ENCODE assay signal across 19 cellular contexts in the genomic region with DNA sequence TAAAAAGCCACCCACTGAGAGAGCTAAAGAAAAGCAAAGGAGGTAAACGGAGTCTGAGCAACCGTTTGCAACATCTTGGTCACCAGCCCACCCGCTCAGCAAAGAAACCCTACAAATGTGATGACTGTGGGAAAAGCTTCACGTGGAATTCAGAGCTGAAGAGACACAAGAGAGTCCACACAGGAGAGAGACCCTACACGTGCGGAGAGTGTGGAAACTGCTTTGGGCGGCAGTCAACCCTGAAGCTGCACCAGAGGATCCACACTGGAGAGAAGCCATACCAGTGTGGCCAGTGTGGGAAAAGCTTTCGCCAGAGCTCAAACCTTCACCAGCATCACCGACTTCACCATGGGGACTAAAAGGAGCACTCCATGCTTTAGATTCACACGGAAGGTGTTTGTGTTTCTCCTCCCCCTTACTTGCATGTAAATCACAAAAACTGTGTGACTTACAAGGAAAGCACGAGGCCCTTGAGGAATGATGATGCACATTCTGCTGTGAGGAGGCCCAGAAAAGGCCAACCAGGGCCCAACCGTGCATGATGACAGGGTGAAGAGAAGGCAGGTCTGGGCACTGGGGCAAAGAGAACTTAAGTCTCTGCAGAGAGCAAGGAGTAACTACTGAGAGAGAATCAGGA. TPM values are rescaled to one million over a fixed set of nuclear protein-coding genes. Genes with fewer than 3 reads are reported as not detected.
DNase-seq lines count a peak whose midpoint lies in the region; ATAC-seq, FAIRE-seq and TF ChIP-seq lines count a peak whose summit lies in the region.
"Had no signal": no experiment of that assay in that cellular context is flagged by ENCODE, and none has a peak within 500 bp of the region (broad histone marks: within the 10 kb centered on the region; RNA-seq: fewer than 3 reads in every experiment).

No MANE protein-coding gene starts in this region.

- in situ Hi-C loops in GM12878 (cut with MboI), result no loop called here

- H3K9ac ChIP-seq in GM12878 (ENCODE audit: control insufficient read depth, insufficient read depth, low read length) (no peak overlapping the region), mesendoderm (ENCODE audit: low read length) (no peak overlapping the region), neural progenitor cell (no peak overlapping the region)

- no peak for TF ChIP-seq POLR2A in GM12878 (IDR thresholded peaks at IDR 0.05; ENCODE audit: low read depth, low read length)
- TF ChIP-seq POLR2A in upper lobe of left lung (IDR thresholded peaks at IDR 0.05), result no peak

- no peaks in the 10 kb centered on the region for H3F3A ChIP-seq in neural progenitor cell (ENCODE audit: low read depth)

- SMC1A ChIA-PET in GM12878 (lab: Charles Lee; ENCODE audit: uncharacterized antibody, unreplicated experiment), result interaction anchor here (0.6 kb wide), 1 partner anchor 55 kb away, joined by 3 read pairs; no protein-coding TSS in a partner anchor

- H3K27me3 ChIP-seq in GM12878 (replicated peaks in 1 of 2; ENCODE audit: control insufficient read depth in 2 of 2, insufficient read depth in 2 of 2, low read length in 1 of 2) (no peaks in the 10 kb centered on the region), mesendoderm (ENCODE audit: insufficient read depth, low read length, poor library complexity) (no peaks in the 10 kb centered on the region), neural progenitor cell (no peaks in the 10 kb centered on the region), upper lobe of left lung (no peaks in the 10 kb centered on the region)

- H3K4ac ChIP-seq in mesendoderm (ENCODE audit: low read depth, low read length), result no peak overlapping the region

- H4K8ac ChIP-seq in mesendoderm (ENCODE audit: low read depth, low read length), result no peak overlapping the region

- H3K56ac ChIP-seq in mesendoderm (ENCODE audit: low read length), result no peak overlapping the region

- no peak overlapping the region for H3K4me3 ChIP-seq in GM12878
- H3K4me3 ChIP-seq in mesendoderm (ENCODE audit: low read length), result peak overlapping the region; percentile 59
- no peak overlapping the region for H3K4me3 ChIP-seq in neural progenitor cell
- H3K4me3 ChIP-seq in upper lobe of left lung, result no peak overlapping the region

- H3K27ac ChIP-seq in GM12878 (ENCODE audit: control insufficient read depth, insufficient read depth), result no peak overlapping the region
- no peak overlapping the region for H3K27ac ChIP-seq in mesendoderm (ENCODE audit: low read depth, low read length)
- peak overlapping the region; percentile 10 for H3K27ac ChIP-seq in temporal lobe (ENCODE audit: low read depth, low read length)
- no peak overlapping the region for H3K27ac ChIP-seq in neural progenitor cell
- H3K27ac ChIP-seq in upper lobe of left lung, result no peak overlapping the region
- H3K27ac ChIP-seq: 22Rv1, HL-60 had no signal

- TF ChIP-seq EP300 in GM12878 (IDR thresholded peaks at IDR 0.05; ENCODE audit: borderline replicate concordance in 1 of 2, control insufficient read depth in 1 of 2, low read depth in 2 of 2, low read length in 2 of 2) (no peak), upper lobe of left lung (IDR thresholded peaks at IDR 0.05) (no peak)

- H3K4me2 ChIP-seq in GM12878 (ENCODE audit: control insufficient read depth, insufficient read depth) (no peak overlapping the region), mesendoderm (ENCODE audit: low read length) (no peak overlapping the region), neural progenitor cell (no peak overlapping the region)

- peaks cover 79% of the 10 kb centered on the region for H3K9me3 Mint-ChIP-seq in activated naive CD4-positive, alpha-beta T cell treated with anti-CD3 and anti-CD28 coated beads, Interleukin-2, amount 10 ng/mL, durations not matched to agents 7 days and 5 days
- peaks cover 85% of the 10 kb centered on the region for H3K9me3 Mint-ChIP-seq in neural progenitor cell

- H3K27ac Mint-ChIP-seq in activated naive CD4-positive, alpha-beta T cell treated with anti-CD3 and anti-CD28 coated beads, Interleukin-2, amount 10 ng/mL, durations not matched to agents 7 days and 5 days, result peak overlapping the region; percentile 14
- H3K27ac Mint-ChIP-seq in neural progenitor cell, result no peak overlapping the region
- H3K27ac Mint-ChIP-seq: H9 had no signal

- peaks cover 4% of the 10 kb centered on the region for H3K79me1 ChIP-seq in mesendoderm (ENCODE audit: low read length)

- RAD21 ChIA-PET in GM12878 (lab: Charles Lee; ENCODE audit: unreplicated experiment), result no interaction called here

- peaks cover 71% of the 10 kb centered on the region for H3K36me3 Mint-ChIP-seq in activated naive CD4-positive, alpha-beta T cell treated with anti-CD3 and anti-CD28 coated beads, Interleukin-2, amount 10 ng/mL, durations not matched to agents 7 days and 5 days
- peaks cover 65% of the 10 kb centered on the region for H3K36me3 Mint-ChIP-seq in neural progenitor cell

- no peak for FAIRE-seq in GM12878 (lab: Jason Lieb, UNC)
- FAIRE-seq: HTR-8/SVneo had no signal

- WGBS in GM12878 (ENCODE audit: insufficient coverage, insufficient replicate concordance, low lambda C conversion rate, missing lambda C conversion rate), result 92% methylated on average over 12 of the region's 12 CpGs
- no CpG with 5 or more reads among the region's 12 CpGs for WGBS in mesendoderm (ENCODE audit: extremely low coverage, insufficient coverage, low lambda C conversion rate)
- 96% methylated on average over 12 of the region's 12 CpGs for WGBS in upper lobe of left lung, 2 donors

- no peak overlapping the region for H3K23ac ChIP-seq in mesendoderm (ENCODE audit: low read length)

- no peak overlapping the region for H2AK5ac ChIP-seq in mesendoderm (ENCODE audit: low read length)

- TF ChIP-seq CTCF in GM12878 (IDR thresholded peaks at IDR 0.05 in 2 of 3, conservative IDR thresholded peaks at IDR 0.05 in 1 of 3; ENCODE audit: control insufficient read depth in 2 of 3, extremely low read depth in 1 of 3, insufficient read depth in 1 of 3, low read depth in 3 of 3, low read length in 3 of 3) (no peak), neural progenitor cell (IDR thresholded peaks at IDR 0.05) (no peak), upper lobe of left lung (IDR thresholded peaks at IDR 0.05) (no peak)

- CTCF ChIA-PET in activated naive CD4-positive, alpha-beta T cell treated with anti-CD3 and anti-CD28 coated beads, Interleukin-2, amount 10 ng/mL, durations not matched to agents 7 days and 5 days (lab: Charles Lee), result no interaction called here
- CTCF ChIA-PET in GM12878 (lab: Yijun Ruan, JAX), result no interaction called here

- no peaks in the 10 kb centered on the region for H3K4me1 ChIP-seq in GM12878 (ENCODE audit: control insufficient read depth, insufficient read depth, low read length)
- no peaks in the 10 kb centered on the region for H3K4me1 ChIP-seq in mesendoderm (ENCODE audit: control insufficient read depth, low read depth, low read length)
- no peaks in the 10 kb centered on the region for H3K4me1 ChIP-seq in neural progenitor cell
- H3K4me1 ChIP-seq in upper lobe of left lung, result peaks cover 0 to under 1% (median 0%) of the 10 kb centered on the region in 4 donors

- BruUV-seq in GM12878 (replicated peaks; lab: Mats Ljungman, UMichigan), result no TSS peak

- H4K5ac ChIP-seq in mesendoderm (ENCODE audit: low read length), result no peak overlapping the region

- H3K27me3 Mint-ChIP-seq in activated naive CD4-positive, alpha-beta T cell treated with anti-CD3 and anti-CD28 coated beads, Interleukin-2, amount 10 ng/mL, durations not matched to agents 7 days and 5 days, result no peaks in the 10 kb centered on the region
- H3K27me3 Mint-ChIP-seq in neural progenitor cell (ENCODE audit: insufficient read depth, low read depth), result peaks cover 8% of the 10 kb centered on the region

- no peak overlapping the region for H2BK120ac ChIP-seq in mesendoderm (ENCODE audit: low read depth, low read length)

- ATAC-seq in GM12878 (no peak), upper lobe of left lung (ENCODE audit: low FRiP score in 2 of 2) (no peak), HG03457 (IDR thresholded peaks at IDR 0.05; ENCODE audit: unreplicated experiment) (no peak)

- H3K18ac ChIP-seq in mesendoderm (ENCODE audit: low read length), result no peak overlapping the region

- H4K20me1 ChIP-seq in GM12878 (ENCODE audit: control insufficient read depth, insufficient read depth) (no peaks in the 10 kb centered on the region), neural progenitor cell (ENCODE audit: low read depth) (no peaks in the 10 kb centered on the region)

- no peaks in the 10 kb centered on the region for H3K4me1 Mint-ChIP-seq in activated naive CD4-positive, alpha-beta T cell treated with anti-CD3 and anti-CD28 coated beads, Interleukin-2, amount 10 ng/mL, durations not matched to agents 7 days and 5 days
- H3K4me1 Mint-ChIP-seq in neural progenitor cell, result no peaks in the 10 kb centered on the region
- H3K4me1 Mint-ChIP-seq: H9 had no signal

- H3K36me3 ChIP-seq in GM12878 (ENCODE audit: control insufficient read depth in 2 of 2, insufficient read depth in 2 of 2, low read length in 1 of 2), result peaks cover 2 to 11% of the 10 kb centered on the region in 2 experiments
- peaks cover 8% of the 10 kb centered on the region for H3K36me3 ChIP-seq in mesendoderm (ENCODE audit: control insufficient read depth, insufficient read depth, low read length)
- H3K36me3 ChIP-seq in neural progenitor cell, result peaks cover 54% of the 10 kb centered on the region
- H3K36me3 ChIP-seq in upper lobe of left lung, result peaks cover 19 to 52% (median 48%) of the 10 kb centered on the region in 4 donors

- H3K79me2 ChIP-seq in GM12878 (ENCODE audit: control insufficient read depth, insufficient read depth, low read length), result no peaks in the 10 kb centered on the region
- no peaks in the 10 kb centered on the region for H3K79me2 ChIP-seq in mesendoderm (ENCODE audit: control insufficient read depth, insufficient read depth, low read length)
- peaks cover under 1% of the 10 kb centered on the region for H3K79me2 ChIP-seq in neural progenitor cell (ENCODE audit: low read depth)

- H2AFZ ChIP-seq in GM12878 (ENCODE audit: control insufficient read depth, low read depth, low read length) (no peak overlapping the region), neural progenitor cell (replicated peaks) (no peak overlapping the region)

- no peak overlapping the region for H2BK15ac ChIP-seq in mesendoderm (replicated peaks; ENCODE audit: low read depth)

- TF ChIP-seq RAD21 in GM12878 (IDR thresholded peaks at IDR 0.05; ENCODE audit: insufficient read depth, low read depth, low read length), result no peak

- intact Hi-C loops in GM12878 (cut with micrococcal nuclease; ENCODE audit: unreplicated experiment), result loop anchor here (10.0 kb wide), 2 partner anchors 96 to 124 kb away; a partner anchor contains a TSS

- no peak overlapping the region for H2BK5ac ChIP-seq in mesendoderm (ENCODE audit: low read length)

- H3K4me3 Mint-ChIP-seq in activated naive CD4-positive, alpha-beta T cell treated with anti-CD3 and anti-CD28 coated beads, Interleukin-2, amount 10 ng/mL, durations not matched to agents 7 days and 5 days, result no peak overlapping the region
- H3K4me3 Mint-ChIP-seq in neural progenitor cell, result no peak overlapping the region
- H3K4me3 Mint-ChIP-seq: H9 had no signal

- no peak for DNase-seq in activated naive CD4-positive, alpha-beta T cell treated with anti-CD3 and anti-CD28 coated beads, Interleukin-2, amount 10 ng/mL, durations not matched to agents 7 days and 5 days
- DNase-seq in activated naive CD4-positive, alpha-beta T cell (lab: John Stamatoyannopoulos, UW), result no peak
- DNase-seq in GM12878 (ENCODE audit: low read depth, low spot score), result no peak
- DNase-seq in mesendoderm, result no peak
- DNase-seq in neural progenitor cell (ENCODE audit: low spot score), result no peak
- no peak for DNase-seq in upper lobe of left lung
- DNase-seq: H9, KBM-7, NCI-H1417 treated with DMSO at 0.1 percent for 48 hours, NCI-H1930, NCI-H446, OCI-M1, RPMI8226, SIG-M5 had no signal

- H3K9me3 ChIP-seq in GM12878 (replicated peaks; ENCODE audit: control insufficient read depth, insufficient read depth, low read length), result peaks cover 36% of the 10 kb centered on the region
- peaks cover 48% of the 10 kb centered on the region for H3K9me3 ChIP-seq in neural progenitor cell (ENCODE audit: low read depth)
- peaks cover 68 to 94% (median 85%) of the 10 kb centered on the region in 4 donors for H3K9me3 ChIP-seq in upper lobe of left lung

- POLR2A ChIA-PET in GM12878 (lab: Charles Lee), result no interaction called here

RNA-seq across cellular contexts. Expression of a gene that starts 7.7 kb away (rescaled TPM):
- total RNA-seq in GM12878 (2013; cell fraction: nucleolus; rRNA removed), result 16.0 and 18.9 TPM in 2 replicates
- 11.0 and 12.5 TPM in 2 replicates for total RNA-seq in GM12878 (2014; rRNA removed)
- 7.6 and 8.2 TPM in 2 replicates for total RNA-seq in GM12878 (2014; rRNA removed; fragmentation: Illumina TruSeq; extraction: Trizol)
- total RNA-seq in GM12878 (2021), result 9.5 and 10.1 TPM in 2 replicates
- 4.4 TPM for polyA plus RNA-seq in GM12878 (2011; ENCODE audit: low read depth)
- polyA plus RNA-seq in GM12878 (2011; rRNA removed), result 14.1 and 14.3 TPM in 2 replicates
- polyA plus RNA-seq in GM12878 (2011; cell fraction: cytosol; rRNA removed), result 13.0 and 14.3 TPM in 2 replicates
- polyA plus RNA-seq in GM12878 (2011; cell fraction: nucleus; rRNA removed), result 17.1 and 17.3 TPM in 2 replicates
- 5.7 and 7.6 TPM in 2 replicates for polyA plus RNA-seq in GM12878 (2012)
- polyA plus RNA-seq in GM12878 (2014; fragmentation: Illumina TruSeq; extraction: Trizol), result 11.9 and 13.2 TPM in 2 replicates
- 1 to 10 TPM; 3.0 to 4.7 TPM for polyA plus RNA-seq in GM12878 (2014; fragmentation: Nextera tagmentation; extraction: Ambion mirVana)
- polyA plus RNA-seq in GM12878 (2014; rRNA removed), result 9.8 and 10.7 TPM in 2 replicates
- 10 to 100 TPM in 1 of 2 experiments, 1 to 10 TPM in 1; 8.6 to 10.0 TPM for polyA plus RNA-seq in GM12878 (2016; fragmentation: Nextera tagmentation; extraction: Ambion mirVana)
- polyA minus RNA-seq in GM12878 (2011; rRNA and poly(A)+ RNA removed), result 6.4 and 10.5 TPM in 2 replicates
- 3.2 and 4.1 TPM in 2 replicates for polyA minus RNA-seq in GM12878 (2011; cell fraction: cytosol; rRNA and poly(A)+ RNA removed)
- polyA minus RNA-seq in GM12878 (2011; cell fraction: nucleus; rRNA and poly(A)+ RNA removed), result 7.4 and 13.8 TPM in 2 replicates
- polyA plus RNA-seq in mesendoderm (2013, experiment 1 of 2), result 9.1 TPM
- polyA plus RNA-seq in mesendoderm (2013, experiment 2 of 2), result 9.2 TPM
- 7.4 TPM for total RNA-seq in temporal lobe
- total RNA-seq in neural progenitor cell (ENCODE audit: low replicate concordance), result 9.9 and 17.8 TPM in 2 replicates
- total RNA-seq in upper lobe of left lung, result 10 to 100 TPM in 4 of 6 donors, 1 to 10 TPM in 2; 9.0 to 30.4 (median 10.6) TPM

RNA-seq across cellular contexts. Expression of a gene that starts 7.9 kb away (rescaled TPM):
- 26.3 and 28.1 TPM in 2 replicates for total RNA-seq in GM12878 (2013; cell fraction: nucleolus; rRNA removed)
- total RNA-seq in GM12878 (2014; rRNA removed) (18.0 and 18.1 TPM in 2 replicates), GM12878 (2014; rRNA removed; fragmentation: Illumina TruSeq; extraction: Trizol) (14.6 and 15.8 TPM in 2 replicates), GM12878 (2021) (13.8 and 15.6 TPM in 2 replicates), temporal lobe (9.6 TPM), neural progenitor cell (ENCODE audit: low replicate concordance) (15.8 and 19.3 TPM in 2 replicates), upper lobe of left lung (10 to 100 TPM in 5 of 6 donors, 1 to 10 TPM in 1; 7.5 to 25.0 (median 14.0) TPM)
- polyA plus RNA-seq in GM12878 (2011; ENCODE audit: low read depth), result 10.7 TPM
- polyA plus RNA-seq in GM12878 (2011; rRNA removed) (23.8 and 25.0 TPM in 2 replicates), GM12878 (2014; fragmentation: Illumina TruSeq; extraction: Trizol) (20.9 and 22.8 TPM in 2 replicates), GM12878 (2014; fragmentation: Nextera tagmentation; extraction: Ambion mirVana) (10 to 100 TPM; 12.8 to 15.2 TPM), GM12878 (2014; rRNA removed) (16.2 and 17.4 TPM in 2 replicates), GM12878 (2016; fragmentation: Nextera tagmentation; extraction: Ambion mirVana) (1 to 10 TPM; 9.6 to 9.9 TPM)
- 20.7 and 21.0 TPM in 2 replicates for polyA plus RNA-seq in GM12878 (2011; cell fraction: cytosol; rRNA removed)
- 21.0 and 27.8 TPM in 2 replicates for polyA plus RNA-seq in GM12878 (2011; cell fraction: nucleus; rRNA removed)
- 10.3 and 12.0 TPM in 2 replicates for polyA plus RNA-seq in GM12878 (2012)
- 18.5 and 20.8 TPM in 2 replicates for polyA minus RNA-seq in GM12878 (2011; rRNA and poly(A)+ RNA removed)
- polyA minus RNA-seq in GM12878 (2011; cell fraction: cytosol; rRNA and poly(A)+ RNA removed), result 4.8 and 6.2 TPM in 2 replicates
- 6.9 and 8.1 TPM in 2 replicates for polyA minus RNA-seq in GM12878 (2011; cell fraction: nucleus; rRNA and poly(A)+ RNA removed)
- polyA plus RNA-seq in mesendoderm (2013, experiment 1 of 2), result 9.3 TPM
- 9.7 TPM for polyA plus RNA-seq in mesendoderm (2013, experiment 2 of 2)

RNA-seq across cellular contexts. Expression of a gene that starts 34.6 kb away (rescaled TPM):
- 9.8 and 9.9 TPM in 2 replicates for total RNA-seq in GM12878 (2013; cell fraction: nucleolus; rRNA removed)
- total RNA-seq in GM12878 (2014; rRNA removed) (2.4 TPM in 2 replicates), GM12878 (2014; rRNA removed; fragmentation: Illumina TruSeq; extraction: Trizol) (2.8 TPM in 2 replicates), GM12878 (2021) (1.9 and 2.0 TPM in 2 replicates), temporal lobe (3.2 TPM), neural progenitor cell (ENCODE audit: low replicate concordance) (1.4 and 2.2 TPM in 2 replicates), upper lobe of left lung (1 to 10 TPM in 5 of 6 donors, under 1 TPM in 1; 0.78 to 7.7 (median 4.6) TPM)
- 1.1 TPM for polyA plus RNA-seq in GM12878 (2011; ENCODE audit: low read depth)
- polyA plus RNA-seq in GM12878 (2011; rRNA removed) (2.7 and 3.1 TPM in 2 replicates), GM12878 (2014; fragmentation: Illumina TruSeq; extraction: Trizol) (2.0 and 2.8 TPM in 2 replicates), GM12878 (2014; fragmentation: Nextera tagmentation; extraction: Ambion mirVana) (under 1 TPM; 0.80 to 0.85 TPM), GM12878 (2014; rRNA removed) (1.2 and 1.5 TPM in 2 replicates), GM12878 (2016; fragmentation: Nextera tagmentation; extraction: Ambion mirVana) (1 to 10 TPM; 1.3 to 2.8 TPM)
- 1.3 and 1.5 TPM in 2 replicates for polyA plus RNA-seq in GM12878 (2011; cell fraction: cytosol; rRNA removed)
- polyA plus RNA-seq in GM12878 (2011; cell fraction: nucleus; rRNA removed), result 2.0 and 2.3 TPM in 2 replicates
- polyA plus RNA-seq in GM12878 (2012), result 1.7 and 1.8 TPM in 2 replicates
- polyA minus RNA-seq in GM12878 (2011; rRNA and poly(A)+ RNA removed), result 3.2 and 3.4 TPM in 2 replicates
- polyA minus RNA-seq in GM12878 (2011; cell fraction: cytosol; rRNA and poly(A)+ RNA removed), result 1.8 and 2.1 TPM in 2 replicates
- polyA minus RNA-seq in GM12878 (2011; cell fraction: nucleus; rRNA and poly(A)+ RNA removed), result 1.5 and 2.9 TPM in 2 replicates
- 1.5 TPM for polyA plus RNA-seq in mesendoderm (2013, experiment 1 of 2)
- polyA plus RNA-seq in mesendoderm (2013, experiment 2 of 2), result 1.3 TPM

RNA-seq across cellular contexts. Expression of a gene that starts 34.8 kb away (rescaled TPM):
- 45.2 and 45.7 TPM in 2 replicates for total RNA-seq in GM12878 (2013; cell fraction: nucleolus; rRNA removed)
- total RNA-seq in GM12878 (2014; rRNA removed) (17.6 and 19.3 TPM in 2 replicates), GM12878 (2014; rRNA removed; fragmentation: Illumina TruSeq; extraction: Trizol) (10.9 and 15.6 TPM in 2 replicates), GM12878 (2021) (38.6 and 39.7 TPM in 2 replicates), temporal lobe (12.3 TPM), neural progenitor cell (ENCODE audit: low replicate concordance) (14.8 and 21.3 TPM in 2 replicates), upper lobe of left lung (10 to 100 TPM; 33.0 to 77.5 (median 54.6) TPM)
- 14.5 TPM for polyA plus RNA-seq in GM12878 (2011; ENCODE audit: low read depth)
- polyA plus RNA-seq in GM12878 (2011; rRNA removed) (24.3 and 30.8 TPM in 2 replicates), GM12878 (2014; fragmentation: Illumina TruSeq; extraction: Trizol) (42.5 and 54.7 TPM in 2 replicates), GM12878 (2014; fragmentation: Nextera tagmentation; extraction: Ambion mirVana) (1 to 10 TPM; 6.2 to 9.1 TPM), GM12878 (2014; rRNA removed) (32.2 and 39.1 TPM in 2 replicates), GM12878 (2016; fragmentation: Nextera tagmentation; extraction: Ambion mirVana) (10 to 100 TPM; 38.4 to 43.1 TPM)
- 18.7 and 24.9 TPM in 2 replicates for polyA plus RNA-seq in GM12878 (2011; cell fraction: cytosol; rRNA removed)
- 29.8 and 39.6 TPM in 2 replicates for polyA plus RNA-seq in GM12878 (2011; cell fraction: nucleus; rRNA removed)
- 24.4 and 31.3 TPM in 2 replicates for polyA plus RNA-seq in GM12878 (2012)
- 18.9 and 22.5 TPM in 2 replicates for polyA minus RNA-seq in GM12878 (2011; rRNA and poly(A)+ RNA removed)
- 9.1 and 9.8 TPM in 2 replicates for polyA minus RNA-seq in GM12878 (2011; cell fraction: cytosol; rRNA and poly(A)+ RNA removed)
- polyA minus RNA-seq in GM12878 (2011; cell fraction: nucleus; rRNA and poly(A)+ RNA removed), result 11.0 and 15.4 TPM in 2 replicates
- polyA plus RNA-seq in mesendoderm (2013, experiment 1 of 2), result 68.1 TPM
- polyA plus RNA-seq in mesendoderm (2013, experiment 2 of 2), result 67.0 TPM

RNA-seq across cellular contexts. Expression of a gene that starts 53.0 kb away (rescaled TPM):
- 0.37 and 0.56 TPM in 2 replicates for total RNA-seq in GM12878 (2013; cell fraction: nucleolus; rRNA removed)
- total RNA-seq in GM12878 (2014; rRNA removed), result not detected in 2 replicates
- total RNA-seq in GM12878 (2014; rRNA removed; fragmentation: Illumina TruSeq; extraction: Trizol), result not detected in 2 replicates
- 0.21 TPM in 1 of 2 replicates, not detected in the other for total RNA-seq in GM12878 (2021)
- polyA plus RNA-seq in GM12878 (2011; ENCODE audit: low read depth), result not detected
- 0.05 and 0.16 TPM in 2 replicates for polyA plus RNA-seq in GM12878 (2011; rRNA removed)
- 0.16 and 0.22 TPM in 2 replicates for polyA plus RNA-seq in GM12878 (2011; cell fraction: cytosol; rRNA removed)
- polyA plus RNA-seq in GM12878 (2011; cell fraction: nucleus; rRNA removed), result 0.07 and 0.12 TPM in 2 replicates
- 0.07 and 0.11 TPM in 2 replicates for polyA plus RNA-seq in GM12878 (2012)
- polyA plus RNA-seq in GM12878 (2014; fragmentation: Illumina TruSeq; extraction: Trizol), result 0.06 TPM in 1 of 2 replicates, not detected in the other
- under 1 TPM in 1 of 2 experiments, not detected in 1; 0.21 TPM for polyA plus RNA-seq in GM12878 (2014; fragmentation: Nextera tagmentation; extraction: Ambion mirVana)
- polyA plus RNA-seq in GM12878 (2014; rRNA removed), result not detected in 2 replicates
- polyA plus RNA-seq in GM12878 (2016; fragmentation: Nextera tagmentation; extraction: Ambion mirVana), result under 1 TPM in 1 of 2 experiments, not detected in 1; 0.14 TPM
- 0.15 and 0.73 TPM in 2 replicates for polyA minus RNA-seq in GM12878 (2011; rRNA and poly(A)+ RNA removed)
- polyA minus RNA-seq in GM12878 (2011; cell fraction: cytosol; rRNA and poly(A)+ RNA removed), result not detected in 2 replicates
- polyA minus RNA-seq in GM12878 (2011; cell fraction: nucleus; rRNA and poly(A)+ RNA removed), result 0.29 TPM in 1 of 2 replicates, not detected in the other
- polyA plus RNA-seq in mesendoderm (2013, experiment 1 of 2), result not detected
- not detected for polyA plus RNA-seq in mesendoderm (2013, experiment 2 of 2)
- 0.49 TPM for total RNA-seq in temporal lobe
- total RNA-seq in neural progenitor cell (ENCODE audit: low replicate concordance), result not detected in 2 replicates
- total RNA-seq in upper lobe of left lung, result under 1 TPM in 2 of 6 donors, not detected in 4; 0.39 to 0.46 TPM
- total RNA-seq: H9 had no signal
